Comparison of ENCODE assay signal across 8 cellular contexts in genomic region chr2:46179037-46179621, GRCh38.
DNase-seq lines count a peak whose midpoint lies in the region; ATAC-seq and TF ChIP-seq lines count a peak whose summit lies in the region.

No MANE protein-coding gene starts in this region.

- H3K36me3 ChIP-seq in PC-9 (ENCODE audit: low read depth), result no peaks in the 10 kb centered on the region

- intact Hi-C loops in PC-9 (cut with micrococcal nuclease; ENCODE audit: unreplicated experiment), result loop anchor here (1.0 to 2.0 kb wide), 7 partner anchors 15 to 282 kb away; partner anchors contain the start of gene EPAS1

- H3K79me2 ChIP-seq in PC-9 (ENCODE audit: low read depth), result no peaks in the 10 kb centered on the region

- peaks cover 28% of the 10 kb centered on the region for H3F3A ChIP-seq in PC-9 (ENCODE audit: insufficient read depth, low read depth)

- H3K4me3 ChIP-seq in PC-9, result no peak overlapping the region; the same call in 1 of the 2 replicates

- peak overlapping the region in 4 of 5 donors; percentile 23 to 42 (median 38) for H3K4me3 Mint-ChIP-seq in immature natural killer cell

- DNase-seq in PC-9, result peak; percentile 82 to 99
- DNase-seq in activated naive CD4-positive, alpha-beta T cell treated with anti-CD3 and anti-CD28 coated beads, Interleukin-2, amount 50 U/mL, for 16 hours, result peak; percentile 25
- DNase-seq in immature natural killer cell, result peak; percentile 79 to 85 (median 81)
- peak; percentile 28 to 33 for DNase-seq in stimulated activated CD4-positive, alpha-beta T cell treated with anti-CD3 and anti-CD28 coated beads, Interleukin-2, amount 100 ng/mL, for 24 hours
- no peak for DNase-seq in NCI-H1092 treated with DMSO at 0.1 percent for 48 hours (lab: John Stamatoyannopoulos, UW)

- H3K4me1 ChIP-seq in PC-9 (replicated peaks; ENCODE audit: insufficient read depth), result peaks cover 58% of the 10 kb centered on the region

- ATAC-seq in GM18867 (IDR thresholded peaks at IDR 0.05; ENCODE audit: unreplicated experiment) (peak; percentile 91), GM18505 (IDR thresholded peaks at IDR 0.05; ENCODE audit: unreplicated experiment) (no peak), GM19395 (IDR thresholded peaks at IDR 0.05; ENCODE audit: unreplicated experiment) (no peak)

- no peaks in the 10 kb centered on the region for H4K20me1 ChIP-seq in PC-9 (ENCODE audit: insufficient read depth)

- H3K9me2 ChIP-seq in PC-9 (ENCODE audit: insufficient read depth), result no peaks in the 10 kb centered on the region

- H3K9me3 ChIP-seq in PC-9 (ENCODE audit: insufficient read depth, low read depth), result no peaks in the 10 kb centered on the region

- H3K4me1 Mint-ChIP-seq in immature natural killer cell, result peaks cover 47 to 50% of the 10 kb centered on the region in 2 donors

- no peak for TF ChIP-seq POLR2A in GM18505 (IDR thresholded peaks at IDR 0.05; ENCODE audit: borderline replicate concordance, extremely low read depth, insufficient read depth, insufficient read length)

- POLR2A ChIA-PET in PC-9 (lab: Charles Lee; ENCODE audit: unreplicated experiment), result interaction anchor here (0.5 to 1.3 kb wide), 3 partner anchors 15 to 395 kb away, joined by 3 to 10 read pairs (median 3); no protein-coding TSS in a partner anchor

- peak overlapping the region; percentile 70 for H3K4me2 ChIP-seq in PC-9

- peak overlapping the region; percentile 94 for H3K27ac ChIP-seq in PC-9

- peaks cover 0 to 6% (median 3%) of the 10 kb centered on the region in 3 donors for H3K36me3 Mint-ChIP-seq in immature natural killer cell

- H3K27me3 ChIP-seq in PC-9 (ENCODE audit: insufficient read depth, low read depth), result no peaks in the 10 kb centered on the region

- TSS peak; percentile 19 for BruUV-seq in PC-9 (replicated peaks; lab: Mats Ljungman, UMichigan)

- H3K27me3 Mint-ChIP-seq in immature natural killer cell (ENCODE audit: low read depth in 3 of 3), result peaks cover 8 to 18% (median 17%) of the 10 kb centered on the region in 3 donors

- CTCF ChIA-PET in PC-9 (lab: Charles Lee), result interaction anchor here (0.6 to 1.5 kb wide), 3 partner anchors 80 to 146 kb away, joined by 3 to 5 read pairs (median 3); no protein-coding TSS in a partner anchor

- H2AFZ ChIP-seq in PC-9, result peak overlapping the region; percentile 21; the same call in 1 of the 2 replicates

- peak overlapping the region; percentile 78 to 93 (median 89) for H3K27ac Mint-ChIP-seq in immature natural killer cell

- no peaks in the 10 kb centered on the region for H3K9me3 Mint-ChIP-seq in immature natural killer cell

- no peak; the same call in 1 of the 2 replicates for TF ChIP-seq CTCF in PC-9 (conservative IDR thresholded peaks at IDR 0.05)
